19 cellular contexts compared by ENCODE assay signal in the genomic region with DNA sequence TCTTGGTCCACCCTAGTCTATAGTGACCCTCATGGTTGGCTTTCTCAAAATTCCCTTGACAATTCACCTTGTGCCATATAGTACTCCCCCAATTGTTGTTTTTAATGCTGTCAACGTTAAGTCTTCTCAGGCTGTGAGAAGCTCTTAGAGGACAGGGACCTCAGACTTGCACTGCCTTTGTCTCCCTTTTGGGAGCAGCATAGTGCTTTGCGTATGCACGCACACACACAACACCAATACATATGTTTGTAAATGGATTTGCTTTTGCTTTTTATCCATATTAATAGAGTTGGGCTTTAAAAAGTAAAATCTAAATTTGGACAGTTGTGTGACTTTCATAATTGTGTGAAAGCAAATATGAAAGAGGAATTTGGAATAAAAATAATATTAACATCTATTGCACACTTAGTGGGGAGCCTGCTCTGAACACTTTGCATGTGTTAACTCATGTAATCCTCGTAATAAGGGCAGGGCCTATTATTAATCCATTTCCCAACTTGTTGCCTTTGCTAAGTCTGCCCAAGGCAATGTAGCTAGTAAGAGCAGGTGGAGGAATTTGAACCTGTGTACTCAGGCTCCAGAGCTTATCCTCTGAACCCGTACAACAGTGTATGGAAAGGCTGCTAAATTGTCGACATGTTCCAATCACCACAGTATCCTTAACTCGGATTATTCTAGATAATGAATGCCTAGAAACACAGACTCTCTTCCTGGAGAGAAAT.
A peak's percentile ranks its signal among the peaks of the same experiment; 100 is the strongest.
DNase-seq lines count a peak whose midpoint lies in the region; TF ChIP-seq lines count a peak whose summit lies in the region.
"Had no signal": no experiment of that assay in that cellular context is flagged by ENCODE, and none has a peak within 500 bp of the region (broad histone marks: within the 10 kb centered on the region; RNA-seq: fewer than 3 reads in every experiment).

No MANE protein-coding gene starts in this region.

- no peak for DNase-seq in AG09319 (ENCODE audit: extremely low read depth, low read depth)
- no peak for DNase-seq in astrocyte of the spinal cord (ENCODE audit: low read depth, low spot score)
- peak; percentile 41 for DNase-seq in globus pallidus (ENCODE audit: low spot score)
- DNase-seq in DMS79 treated with DMSO at 0.1 percent for 48 hours (lab: John Stamatoyannopoulos, UW): no peak
- DNase-seq in islet precursor cell: no peak
- DNase-seq in AG20443 (ENCODE audit: low spot score): no peak
- DNase-seq in activated gamma-delta T cell treated with Interleukin-2 at 50 U/mL for 16 hours: no peak
- DNase-seq: adrenal gland; cerebellar nuclear complex; HCEC 1CT; lower lobe of right lung; naive B cell; NCI-H146; SJCRH30; stimulated activated CD4-positive, alpha-beta T cell treated with anti-CD3 and anti-CD28 coated beads, Interleukin-4, amount 100 ng/mL, for 24 hours; T-helper 9 cell had no signal

- no peak overlapping the region for H3K4me3 ChIP-seq in astrocyte of the spinal cord (ENCODE audit: low read depth, low read length)
- H3K4me3 ChIP-seq: adrenal gland; BLaER1 treated with 17β-estradiol and CSF1 and Interleukin-3, amounts not matched to agents 10 nM and 100 nM; lower lobe of right lung; SJCRH30; suprapubic skin had no signal

- in situ Hi-C loops in astrocyte of the spinal cord (cut with HindIII; ENCODE audit: low sequenced_read_pairs): no loop called here

- peak; percentile 28 for TF ChIP-seq CTCF in AG09319 (IDR thresholded peaks at IDR 0.05; ENCODE audit: low read depth, low read length)
- peak; percentile 43 for TF ChIP-seq CTCF in LNCAP (IDR thresholded peaks at IDR 0.05)
- peak; percentile 18 for TF ChIP-seq CTCF in astrocyte of the spinal cord (IDR thresholded peaks at IDR 0.05; ENCODE audit: low read depth, low read length)
